In genomic region chr17:37512442-37513070, GRCh38 we compare ENCODE assay signal across 1 cellular context.
A peak's percentile ranks its signal among the peaks of the same experiment; 100 is the strongest.
TF ChIP-seq lines count a peak whose summit lies in the region.

No MANE protein-coding gene starts in this region.

TF ChIP-seq in HepG2, 621 proteins besides CTCF, POLR2A, EP300 and RAD21 (continued from another document and continues in another):
- TF ChIP-seq SP1 (IDR thresholded peaks at IDR 0.05): no peak
- TF ChIP-seq SP1 (CRISPR knock-in tag; IDR thresholded peaks at IDR 0.05): no peak
- no peak for TF ChIP-seq FOXA1 (IDR thresholded peaks at IDR 0.05)
- TF ChIP-seq FOXA1 (CRISPR knock-in tag; IDR thresholded peaks at IDR 0.05): no peak
- TF ChIP-seq ZSCAN22 (CRISPR knock-in tag; IDR thresholded peaks at IDR 0.05): no peak
- no peak for TF ChIP-seq KLF11 (CRISPR knock-in tag; IDR thresholded peaks at IDR 0.05)
- no peak for TF ChIP-seq CBFB (CRISPR knock-in tag; IDR thresholded peaks at IDR 0.05)
- peak; percentile 22; the same call in 1 of the 2 replicates for TF ChIP-seq ZNF652 (CRISPR knock-in tag; IDR thresholded peaks at IDR 0.05; ENCODE audit: borderline replicate concordance, low read depth)
- peak; percentile 55; the same call in 1 of the 2 replicates for TF ChIP-seq POGZ (CRISPR knock-in tag; IDR thresholded peaks at IDR 0.05)
- no peak for TF ChIP-seq ZNF362 (CRISPR knock-in tag; IDR thresholded peaks at IDR 0.05; ENCODE audit: borderline replicate concordance)
- no peak for TF ChIP-seq GABPB1 (CRISPR knock-in tag; IDR thresholded peaks at IDR 0.05)
- no peak for TF ChIP-seq MLX (CRISPR knock-in tag; IDR thresholded peaks at IDR 0.05)
- TF ChIP-seq ZNF782 (CRISPR knock-in tag; IDR thresholded peaks at IDR 0.05; ENCODE audit: borderline replicate concordance): no peak
- TF ChIP-seq, protein P1, sequence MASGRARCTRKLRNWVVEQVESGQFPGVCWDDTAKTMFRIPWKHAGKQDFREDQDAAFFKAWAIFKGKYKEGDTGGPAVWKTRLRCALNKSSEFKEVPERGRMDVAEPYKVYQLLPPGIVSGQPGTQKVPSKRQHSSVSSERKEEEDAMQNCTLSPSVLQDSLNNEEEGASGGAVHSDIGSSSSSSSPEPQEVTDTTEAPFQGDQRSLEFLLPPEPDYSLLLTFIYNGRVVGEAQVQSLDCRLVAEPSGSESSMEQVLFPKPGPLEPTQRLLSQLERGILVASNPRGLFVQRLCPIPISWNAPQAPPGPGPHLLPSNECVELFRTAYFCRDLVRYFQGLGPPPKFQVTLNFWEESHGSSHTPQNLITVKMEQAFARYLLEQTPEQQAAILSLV (CRISPR knock-in tag; IDR thresholded peaks at IDR 0.05; ENCODE audit: borderline replicate concordance): 0 out of 2 replicates have a peak, but pooled peaks have one; percentile 46
- TF ChIP-seq ZFP91 (CRISPR knock-in tag; IDR thresholded peaks at IDR 0.05; ENCODE audit: borderline replicate concordance): no peak
- no peak for TF ChIP-seq SRY (CRISPR knock-in tag; IDR thresholded peaks at IDR 0.05)
- TF ChIP-seq CHD4 (IDR thresholded peaks at IDR 0.05; ENCODE audit: borderline replicate concordance, low read length): no peak
- peak; percentile 100 for TF ChIP-seq ZBTB38 (CRISPR knock-in tag; IDR thresholded peaks at IDR 0.05)
- no peak for TF ChIP-seq ZMYM2 (CRISPR knock-in tag; IDR thresholded peaks at IDR 0.05)
- peak; percentile 48 for TF ChIP-seq HNF4A (CRISPR knock-in tag; IDR thresholded peaks at IDR 0.05)
- no peak for TF ChIP-seq ZNF850 (CRISPR knock-in tag; conservative IDR thresholded peaks at IDR 0.05)
- no peak for TF ChIP-seq MIXL1 (CRISPR knock-in tag; IDR thresholded peaks at IDR 0.05)
- TF ChIP-seq, protein P2, sequence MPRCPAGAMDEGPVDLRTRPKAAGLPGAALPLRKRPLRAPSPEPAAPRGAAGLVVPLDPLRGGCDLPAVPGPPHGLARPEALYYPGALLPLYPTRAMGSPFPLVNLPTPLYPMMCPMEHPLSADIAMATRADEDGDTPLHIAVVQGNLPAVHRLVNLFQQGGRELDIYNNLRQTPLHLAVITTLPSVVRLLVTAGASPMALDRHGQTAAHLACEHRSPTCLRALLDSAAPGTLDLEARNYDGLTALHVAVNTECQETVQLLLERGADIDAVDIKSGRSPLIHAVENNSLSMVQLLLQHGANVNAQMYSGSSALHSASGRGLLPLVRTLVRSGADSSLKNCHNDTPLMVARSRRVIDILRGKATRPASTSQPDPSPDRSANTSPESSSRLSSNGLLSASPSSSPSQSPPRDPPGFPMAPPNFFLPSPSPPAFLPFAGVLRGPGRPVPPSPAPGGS (CRISPR knock-in tag; IDR thresholded peaks at IDR 0.05): no peak
- TF ChIP-seq KDM2A (CRISPR knock-in tag; IDR thresholded peaks at IDR 0.05; ENCODE audit: borderline replicate concordance, low read depth): no peak
- TF ChIP-seq AFF4 (CRISPR knock-in tag; IDR thresholded peaks at IDR 0.05): no peak
- peak; percentile 85; the same call in 1 of the 2 replicates for TF ChIP-seq ZBTB4 (CRISPR knock-in tag; IDR thresholded peaks at IDR 0.05; ENCODE audit: borderline replicate concordance)
- no peak for TF ChIP-seq ZBTB7A (CRISPR knock-in tag; IDR thresholded peaks at IDR 0.05)
- no peak for TF ChIP-seq SIX4 (CRISPR knock-in tag; IDR thresholded peaks at IDR 0.05)
- TF ChIP-seq, protein P3, sequence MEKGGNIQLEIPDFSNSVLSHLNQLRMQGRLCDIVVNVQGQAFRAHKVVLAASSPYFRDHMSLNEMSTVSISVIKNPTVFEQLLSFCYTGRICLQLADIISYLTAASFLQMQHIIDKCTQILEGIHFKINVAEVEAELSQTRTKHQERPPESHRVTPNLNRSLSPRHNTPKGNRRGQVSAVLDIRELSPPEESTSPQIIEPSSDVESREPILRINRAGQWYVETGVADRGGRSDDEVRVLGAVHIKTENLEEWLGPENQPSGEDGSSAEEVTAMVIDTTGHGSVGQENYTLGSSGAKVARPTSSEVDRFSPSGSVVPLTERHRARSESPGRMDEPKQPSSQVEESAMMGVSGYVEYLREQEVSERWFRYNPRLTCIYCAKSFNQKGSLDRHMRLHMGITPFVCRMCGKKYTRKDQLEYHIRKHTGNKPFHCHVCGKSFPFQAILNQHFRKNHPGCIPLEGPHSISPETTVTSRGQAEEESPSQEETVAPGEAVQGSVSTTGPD (CRISPR knock-in tag; IDR thresholded peaks at IDR 0.05): no peak
- TF ChIP-seq SIN3A (IDR thresholded peaks at IDR 0.05; ENCODE audit: borderline replicate concordance, low read depth, low read length): no peak
- no peak for TF ChIP-seq SIN3B (IDR thresholded peaks at IDR 0.05; ENCODE audit: low read length)
- no peak for TF ChIP-seq ZNF232 (CRISPR knock-in tag; IDR thresholded peaks at IDR 0.05; ENCODE audit: borderline replicate concordance)
- TF ChIP-seq RBM22 (optimal IDR thresholded peaks at IDR 0.05; ENCODE audit: low read length): peak; percentile 68
- TF ChIP-seq, protein P4, sequence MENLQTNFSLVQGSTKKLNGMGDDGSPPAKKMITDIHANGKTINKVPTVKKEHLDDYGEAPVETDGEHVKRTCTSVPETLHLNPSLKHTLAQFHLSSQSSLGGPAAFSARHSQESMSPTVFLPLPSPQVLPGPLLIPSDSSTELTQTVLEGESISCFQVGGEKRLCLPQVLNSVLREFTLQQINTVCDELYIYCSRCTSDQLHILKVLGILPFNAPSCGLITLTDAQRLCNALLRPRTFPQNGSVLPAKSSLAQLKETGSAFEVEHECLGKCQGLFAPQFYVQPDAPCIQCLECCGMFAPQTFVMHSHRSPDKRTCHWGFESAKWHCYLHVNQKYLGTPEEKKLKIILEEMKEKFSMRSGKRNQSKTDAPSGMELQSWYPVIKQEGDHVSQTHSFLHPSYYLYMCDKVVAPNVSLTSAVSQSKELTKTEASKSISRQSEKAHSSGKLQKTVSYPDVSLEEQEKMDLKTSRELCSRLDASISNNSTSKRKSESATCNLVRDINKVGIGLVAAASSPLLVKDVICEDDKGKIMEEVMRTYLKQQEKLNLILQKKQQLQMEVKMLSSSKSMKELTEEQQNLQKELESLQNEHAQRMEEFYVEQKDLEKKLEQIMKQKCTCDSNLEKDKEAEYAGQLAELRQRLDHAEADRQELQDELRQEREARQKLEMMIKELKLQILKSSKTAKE (CRISPR knock-in tag; IDR thresholded peaks at IDR 0.05; ENCODE audit: borderline replicate concordance): no peak
- TF ChIP-seq MYNN (CRISPR knock-in tag; IDR thresholded peaks at IDR 0.05; ENCODE audit: low read depth): no peak
- no peak for TF ChIP-seq ZNF326 (CRISPR knock-in tag; IDR thresholded peaks at IDR 0.05; ENCODE audit: borderline replicate concordance)
- TF ChIP-seq, protein P5, sequence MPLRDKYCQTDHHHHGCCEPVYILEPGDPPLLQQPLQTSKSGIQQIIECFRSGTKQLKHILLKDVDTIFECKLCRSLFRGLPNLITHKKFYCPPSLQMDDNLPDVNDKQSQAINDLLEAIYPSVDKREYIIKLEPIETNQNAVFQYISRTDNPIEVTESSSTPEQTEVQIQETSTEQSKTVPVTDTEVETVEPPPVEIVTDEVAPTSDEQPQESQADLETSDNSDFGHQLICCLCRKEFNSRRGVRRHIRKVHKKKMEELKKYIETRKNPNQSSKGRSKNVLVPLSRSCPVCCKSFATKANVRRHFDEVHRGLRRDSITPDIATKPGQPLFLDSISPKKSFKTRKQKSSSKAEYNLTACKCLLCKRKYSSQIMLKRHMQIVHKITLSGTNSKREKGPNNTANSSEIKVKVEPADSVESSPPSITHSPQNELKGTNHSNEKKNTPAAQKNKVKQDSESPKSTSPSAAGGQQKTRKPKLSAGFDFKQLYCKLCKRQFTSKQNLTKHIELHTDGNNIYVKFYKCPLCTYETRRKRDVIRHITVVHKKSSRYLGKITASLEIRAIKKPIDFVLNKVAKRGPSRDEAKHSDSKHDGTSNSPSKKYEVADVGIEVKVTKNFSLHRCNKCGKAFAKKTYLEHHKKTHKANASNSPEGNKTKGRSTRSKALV (CRISPR knock-in tag; IDR thresholded peaks at IDR 0.05): no peak
- TF ChIP-seq RARA (CRISPR knock-in tag; IDR thresholded peaks at IDR 0.05): peak; percentile 60
- TF ChIP-seq FIP1L1 (IDR thresholded peaks at IDR 0.05; ENCODE audit: borderline replicate concordance, insufficient read depth, low read depth, low read length): no peak
- no peak for TF ChIP-seq ZNF598 (CRISPR knock-in tag; IDR thresholded peaks at IDR 0.05; ENCODE audit: borderline replicate concordance)
- no peak for TF ChIP-seq SKI (IDR thresholded peaks at IDR 0.05; ENCODE audit: partially characterized antibody)
- no peak for TF ChIP-seq RBAK (CRISPR knock-in tag; IDR thresholded peaks at IDR 0.05)
- no peak for TF ChIP-seq RNF219 (CRISPR knock-in tag; IDR thresholded peaks at IDR 0.05)
